In genomic region chr11:78901831-78902230, GRCh38 we compare ENCODE assay signal across 8 cellular contexts.
"Had no signal": no experiment of that assay in that cellular context is flagged by ENCODE, and none has a peak within 500 bp of the region (broad histone marks: within the 10 kb centered on the region; RNA-seq: fewer than 3 reads in every experiment).

No MANE protein-coding gene starts in this region.

- H3K36me3 ChIP-seq: HAP-1 had no signal

- FAIRE-seq: HTR-8/SVneo had no signal

- H3K4me3 ChIP-seq: GM23248, HAP-1 had no signal

- H3K4me3 Mint-ChIP-seq: HFFc6 had no signal

- H3K9me3 Mint-ChIP-seq: HFFc6 had no signal

- H3K27ac ChIP-seq: GM23248 had no signal

- H3K9me3 ChIP-seq: HAP-1 had no signal

- H3K27ac Mint-ChIP-seq: HFFc6 had no signal

- H3K4me1 ChIP-seq: HAP-1 had no signal

- ATAC-seq: HCT116 had no signal

- DNase-seq: GM23248, GOT3, H7, HFFc6, IMR-90 had no signal

- H3K9ac ChIP-seq: GM23248 had no signal
